In the genomic region with DNA sequence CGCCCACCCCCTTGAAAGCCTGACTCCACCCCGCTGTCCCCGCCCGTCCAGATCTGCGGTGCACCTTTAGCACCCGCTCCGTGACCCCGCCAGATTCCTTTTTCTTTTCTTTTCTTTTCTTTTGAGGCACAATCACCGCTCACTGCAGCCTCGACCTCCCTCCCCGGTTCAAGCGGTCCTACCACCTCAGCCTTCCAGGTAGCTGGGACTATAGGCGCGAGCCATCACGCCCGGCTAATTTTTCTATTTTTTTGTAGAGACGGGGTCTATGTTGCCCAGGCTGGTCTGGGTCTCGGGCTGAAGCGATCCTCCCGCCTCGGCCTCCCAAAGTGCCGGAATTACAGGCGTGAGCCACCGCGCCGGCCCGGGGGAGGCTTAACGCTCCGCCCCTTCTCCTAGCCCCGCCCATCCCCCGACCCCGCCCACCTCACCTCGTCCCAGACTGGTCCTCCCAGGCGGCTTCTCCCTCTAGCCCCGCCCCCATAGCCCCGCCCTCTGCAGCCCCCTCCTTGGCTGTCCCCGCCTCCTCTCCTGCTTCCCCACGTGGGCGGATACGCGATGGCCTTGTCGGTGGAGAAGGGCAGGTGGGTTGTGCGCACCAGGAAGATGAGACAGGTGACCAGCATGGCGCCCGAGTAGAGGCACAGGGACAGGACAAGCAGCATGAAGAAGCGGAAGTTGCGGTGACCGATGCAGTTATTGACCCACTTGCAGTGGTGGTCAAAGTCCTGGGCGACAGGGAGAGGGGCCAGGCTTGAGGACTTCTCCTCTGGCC, we compare ENCODE assay signal across 9 cellular contexts. TPM values are rescaled to one million over a fixed set of nuclear protein-coding genes. Genes with fewer than 3 reads are reported as not detected.
A peak's percentile ranks its signal among the peaks of the same experiment; 100 is the strongest.
DNase-seq lines count a peak whose midpoint lies in the region; ATAC-seq and TF ChIP-seq lines count a peak whose summit lies in the region.
"Had no signal": no experiment of that assay in that cellular context is flagged by ENCODE, and none has a peak within 500 bp of the region (broad histone marks: within the 10 kb centered on the region; RNA-seq: fewer than 3 reads in every experiment).

No MANE protein-coding gene starts in this region.

- peak overlapping the region; percentile 41 for H3K4me3 ChIP-seq in cardiac muscle cell
- peak overlapping the region in 6 of 7 experiments; percentile 1 to 34 (median 20) for H3K4me3 ChIP-seq in skin epidermis

- peak; percentile 56 for DNase-seq in ELF-1 (ENCODE audit: low read depth, low spot score)
- peak; percentile 55 for DNase-seq in NOMO-1 treated with DMSO at 0.1 percent for 48 hours (lab: John Stamatoyannopoulos, UW; ENCODE audit: unreplicated experiment)
- DNase-seq in activated T-helper 2 cell treated with anti-CD3 and anti-CD28 coated beads, Interferon-gamma antibody, Interleukin-2, Interleukin-4, amounts not matched to agents 10 μg/mL and 5 μg/mL and 100 μg/mL, durations not matched to agents 14 hours and 24 hours and 36 hours (ENCODE audit: low spot score): peak; percentile 43
- peak; percentile 29 to 57 for DNase-seq in cardiac muscle cell (ENCODE audit: low read depth in 1 of 2, low spot score in 1 of 2)
- DNase-seq in NCI-H1092 (lab: John Stamatoyannopoulos, UW): no peak
- no peak for DNase-seq in HT-29 (ENCODE audit: low spot score)

- H3K9me3 ChIP-seq in cardiac muscle cell (ENCODE audit: low read depth): no peaks in the 10 kb centered on the region

- peaks cover 24% of the 10 kb centered on the region for H3K27me3 Mint-ChIP-seq in activated T-helper 2 cell treated with anti-CD3 and anti-CD28 coated beads, Interferon-gamma antibody, Interleukin-2, Interleukin-4, amounts not matched to agents 10 μg/mL and 5 μg/mL and 100 μg/mL, durations not matched to agents 14 hours and 24 hours and 36 hours (ENCODE audit: low read depth)

- H3K27ac ChIP-seq in cardiac muscle cell: no peak overlapping the region
- no peak overlapping the region for H3K27ac ChIP-seq in skin epidermis

- no peak for TF ChIP-seq CTCF in cardiac muscle cell (IDR thresholded peaks at IDR 0.05; ENCODE audit: low read depth, low read length)

- H3K27ac Mint-ChIP-seq in activated T-helper 2 cell treated with anti-CD3 and anti-CD28 coated beads, Interferon-gamma antibody, Interleukin-2, Interleukin-4, amounts not matched to agents 10 μg/mL and 5 μg/mL and 100 μg/mL, durations not matched to agents 14 hours and 24 hours and 36 hours: no peak overlapping the region

- peaks cover 4% of the 10 kb centered on the region for H3K4me1 Mint-ChIP-seq in activated T-helper 2 cell treated with anti-CD3 and anti-CD28 coated beads, Interferon-gamma antibody, Interleukin-2, Interleukin-4, amounts not matched to agents 10 μg/mL and 5 μg/mL and 100 μg/mL, durations not matched to agents 14 hours and 24 hours and 36 hours (ENCODE audit: low read depth)

- peak overlapping the region; percentile 74 for H3K4me3 Mint-ChIP-seq in activated T-helper 2 cell treated with anti-CD3 and anti-CD28 coated beads, Interferon-gamma antibody, Interleukin-2, Interleukin-4, amounts not matched to agents 10 μg/mL and 5 μg/mL and 100 μg/mL, durations not matched to agents 14 hours and 24 hours and 36 hours (ENCODE audit: low read depth)

- ATAC-seq in HG03354 (IDR thresholded peaks at IDR 0.05; ENCODE audit: poor library complexity, severe bottlenecking, unreplicated experiment): no peak

- H3K36me3 ChIP-seq in cardiac muscle cell: no peaks in the 10 kb centered on the region

- peaks cover 10% of the 10 kb centered on the region for H3K27me3 ChIP-seq in cardiac muscle cell

- H3K36me3 Mint-ChIP-seq in activated T-helper 2 cell treated with anti-CD3 and anti-CD28 coated beads, Interferon-gamma antibody, Interleukin-2, Interleukin-4, amounts not matched to agents 10 μg/mL and 5 μg/mL and 100 μg/mL, durations not matched to agents 14 hours and 24 hours and 36 hours (ENCODE audit: low read depth): no peaks in the 10 kb centered on the region

- no peaks in the 10 kb centered on the region for H3K9me3 Mint-ChIP-seq in activated T-helper 2 cell treated with anti-CD3 and anti-CD28 coated beads, Interferon-gamma antibody, Interleukin-2, Interleukin-4, amounts not matched to agents 10 μg/mL and 5 μg/mL and 100 μg/mL, durations not matched to agents 14 hours and 24 hours and 36 hours

- H3K4me1 ChIP-seq in cardiac muscle cell (ENCODE audit: low read depth): no peaks in the 10 kb centered on the region

- intact Hi-C loops in activated T-helper 2 cell treated with anti-CD3 and anti-CD28 coated beads, Interferon-gamma antibody, Interleukin-2, Interleukin-4, amounts not matched to agents 10 μg/mL and 5 μg/mL and 100 μg/mL, durations not matched to agents 14 hours and 24 hours and 36 hours (cut with micrococcal nuclease): loop anchor here (10.0 kb wide), 1 partner anchor 353 kb away; no protein-coding TSS in a partner anchor

RNA-seq across cellular contexts. Expression of gene ZDHHC19, which starts 3.2 kb away (rescaled TPM):
- not detected in 2 replicates for total RNA-seq in activated T-helper 2 cell treated with anti-CD3 and anti-CD28 coated beads, Interferon-gamma antibody, Interleukin-2, Interleukin-4, amounts not matched to agents 10 μg/mL and 5 μg/mL and 100 μg/mL, durations not matched to agents 14 hours and 24 hours and 36 hours
- total RNA-seq in cardiac muscle cell: 1.4 TPM in 1 of 2 replicates, not detected in the other
- 0.26 and 1.1 TPM in 2 replicates for polyA plus RNA-seq in cardiac muscle cell
- total RNA-seq in HT-29 (2014; rRNA removed; shearing (Covaris generic)): not detected in 2 replicates
- total RNA-seq: pulmonary artery endothelial cell had no signal

RNA-seq across cellular contexts. Expression of gene SLC51A, which starts 8.3 kb away (rescaled TPM):
- total RNA-seq in activated T-helper 2 cell treated with anti-CD3 and anti-CD28 coated beads, Interferon-gamma antibody, Interleukin-2, Interleukin-4, amounts not matched to agents 10 μg/mL and 5 μg/mL and 100 μg/mL, durations not matched to agents 14 hours and 24 hours and 36 hours: not detected in 2 replicates
- total RNA-seq in cardiac muscle cell: not detected in 2 replicates
- polyA plus RNA-seq in cardiac muscle cell: 3.9 and 5.1 TPM in 2 replicates
- 0.26 TPM in 1 of 2 replicates, not detected in the other for total RNA-seq in HT-29 (2014; rRNA removed; shearing (Covaris generic))
- total RNA-seq: pulmonary artery endothelial cell had no signal

Comparison
In these comparisons a context has a peak if more than half of its experiments do, and no peak if none do; other contexts are left out.
1. DNase-seq: peak in ELF-1 (single experiment), NOMO-1 treated with DMSO at 0.1 percent for 48 hours (single experiment), activated T-helper 2 cell treated with anti-CD3 and anti-CD28 coated beads, Interferon-gamma antibody, Interleukin-2, Interleukin-4, amounts not matched to agents 10 μg/mL and 5 μg/mL and 100 μg/mL, durations not matched to agents 14 hours and 24 hours and 36 hours (single experiment) and cardiac muscle cell (2 of 2); none in NCI-H1092 (single experiment) and HT-29 (single experiment).